Comparison of ENCODE assay signal across 19 cellular contexts in genomic region chr17:48825446-48826381, GRCh38. TPM values are rescaled to one million over a fixed set of nuclear protein-coding genes. Genes with fewer than 3 reads are reported as not detected.
DNase-seq lines count a peak whose midpoint lies in the region; ATAC-seq and TF ChIP-seq lines count a peak whose summit lies in the region.
"Had no signal": no experiment of that assay in that cellular context is flagged by ENCODE, and none has a peak within 500 bp of the region (broad histone marks: within the 10 kb centered on the region; RNA-seq: fewer than 3 reads in every experiment).

No MANE protein-coding gene starts in this region.

- no peaks in the 10 kb centered on the region for H3K9me2 ChIP-seq in PC-9 (ENCODE audit: insufficient read depth)

- H3K9me3 ChIP-seq in HEK293 (ENCODE audit: control insufficient read depth, insufficient read depth, low read depth, low read length), result no peaks in the 10 kb centered on the region
- no peaks in the 10 kb centered on the region for H3K9me3 ChIP-seq in PC-9 (ENCODE audit: insufficient read depth, low read depth)
- no peaks in the 10 kb centered on the region for H3K9me3 ChIP-seq in neuronal stem cell (replicated peaks in 1 of 2; ENCODE audit: control insufficient read depth in 2 of 2, insufficient read depth in 1 of 2, low read depth in 1 of 2, low read length in 2 of 2)
- H3K9me3 ChIP-seq: colonic mucosa, right lobe of liver, thoracic aorta had no signal

- H3K79me2 ChIP-seq in PC-9 (ENCODE audit: low read depth), result no peaks in the 10 kb centered on the region

- H2BK15ac ChIP-seq in neuronal stem cell (ENCODE audit: low read length), result no peak overlapping the region

- no peak overlapping the region for H4K8ac ChIP-seq in neuronal stem cell (ENCODE audit: low read depth, low read length)

- H2BK120ac ChIP-seq in neuronal stem cell (ENCODE audit: low read depth, low read length), result no peak overlapping the region

- POLR2A ChIA-PET in HEK293 (lab: Yijun Ruan, JAX) (interaction anchor here (0.6 kb wide), 1 partner anchor 168 kb away, joined by 5 read pairs; no protein-coding TSS in a partner anchor), PC-9 (lab: Charles Lee; ENCODE audit: unreplicated experiment) (interaction anchor here (0.7 kb wide), 2 partner anchors 66 to 67 kb away, joined by 3 to 23 read pairs; partner anchors contain the start of gene ATP5MC1)

- no peak overlapping the region for H3K14ac ChIP-seq in neuronal stem cell (ENCODE audit: low read length)

- H2AK5ac ChIP-seq in neuronal stem cell (ENCODE audit: low read depth, low read length), result no peak overlapping the region

- H2AFZ ChIP-seq in PC-9 (peak overlapping the region; percentile 7; the same call in 1 of the 2 replicates), neuronal stem cell (ENCODE audit: low read length) (peak overlapping the region; percentile 38)
- H2AFZ ChIP-seq: parathyroid adenoma had no signal

- intact Hi-C loops in PC-9 (cut with micrococcal nuclease; ENCODE audit: unreplicated experiment), result no loop called here

- H3K4me2 ChIP-seq in PC-9 (peak overlapping the region; percentile 24), neuronal stem cell (ENCODE audit: insufficient read depth, low read length, poor library complexity, severe bottlenecking) (no peak overlapping the region)

- H2BK12ac ChIP-seq in neuronal stem cell (ENCODE audit: low read length), result no peak overlapping the region

- DNase-seq in PC-9 (peak; percentile 27 to 78), amniotic epithelial cell (ENCODE audit: low read depth) (peak; percentile 36), neuronal stem cell (ENCODE audit: low spot score) (no peak), left lobe of liver (ENCODE audit: low spot score) (no peak), NCI-H2227 treated with DMSO at 0.1 percent for 48 hours (lab: John Stamatoyannopoulos, UW) (no peak)
- DNase-seq in activated CD4-positive, alpha-beta T cell treated with anti-CD3 and anti-CD28 coated beads, Interleukin-2, amount 50 U/mL, for 1 hour, result no peak
- DNase-seq: activated B cell treated with CpG ODN at 0.5 μM for 24 hours; activated T-cell treated with anti-CD3 and anti-CD28 coated beads, Interleukin-2, amount 50 U/mL, for 72 hours; colonic mucosa; naive B cell; right lobe of liver; RPMI8226; stimulated activated naive B cell treated with anti-CD40 and anti-IgM and Interleukin-4, amounts not matched to agents 10 μg/mL and 1 μg/mL and 100 μg/mL, for 72 hours had no signal

- H2BK5ac ChIP-seq in neuronal stem cell (ENCODE audit: low read length), result no peak overlapping the region

- H3K27me3 ChIP-seq in PC-9 (ENCODE audit: insufficient read depth, low read depth) (no peaks in the 10 kb centered on the region), neuronal stem cell (ENCODE audit: control insufficient read depth in 3 of 3, insufficient read depth in 3 of 3, low read depth in 1 of 3, low read length in 3 of 3) (no peaks in the 10 kb centered on the region)
- H3K27me3 ChIP-seq: colonic mucosa, right lobe of liver had no signal

- H3K23ac ChIP-seq in neuronal stem cell (ENCODE audit: low read depth, low read length, poor library complexity), result no peak overlapping the region

- TF ChIP-seq CTCF in HEK293 (tag by site-specific recombination; IDR thresholded peaks at IDR 0.05) (no peak), PC-9 (conservative IDR thresholded peaks at IDR 0.05) (no peak)

- peaks cover 14% of the 10 kb centered on the region for H3F3A ChIP-seq in PC-9 (ENCODE audit: insufficient read depth, low read depth)

- H3K27ac ChIP-seq in HEK293 (ENCODE audit: extremely low read depth, low read depth, low read length) (no peak overlapping the region), PC-9 (peak overlapping the region; percentile 32), neuronal stem cell (replicated peaks; ENCODE audit: low read length) (no peak overlapping the region)
- H3K27ac ChIP-seq: colonic mucosa, parathyroid adenoma, right lobe of liver, thoracic aorta had no signal

- no peak overlapping the region for H4K91ac ChIP-seq in neuronal stem cell (ENCODE audit: low read depth, low read length, poor library complexity)

- WGBS in neuronal stem cell (ENCODE audit: extremely low coverage in 2 of 2, insufficient read length in 2 of 2, insufficient replicate concordance in 1 of 2), 2 donors, result no CpG with 5 or more reads among the region's 11 CpGs

- H3K36me3 ChIP-seq in HEK293 (ENCODE audit: control insufficient read depth in 2 of 2, insufficient read depth in 1 of 2, low read length in 2 of 2), result no peaks in the 10 kb centered on the region
- H3K36me3 ChIP-seq in PC-9 (ENCODE audit: low read depth), result no peaks in the 10 kb centered on the region
- H3K36me3 ChIP-seq in neuronal stem cell (replicated peaks in 1 of 2; ENCODE audit: control insufficient read depth in 2 of 2, insufficient read depth in 2 of 2, low read length in 2 of 2), result no peaks in the 10 kb centered on the region
- H3K36me3 ChIP-seq: colonic mucosa, right lobe of liver, thoracic aorta had no signal

- H3K9ac ChIP-seq in neuronal stem cell (ENCODE audit: low read depth, low read length, poor library complexity), result no peak overlapping the region
- H3K9ac ChIP-seq: parathyroid adenoma had no signal

- no peaks in the 10 kb centered on the region for H4K20me1 ChIP-seq in PC-9 (ENCODE audit: insufficient read depth)

- H3K79me1 ChIP-seq in neuronal stem cell (ENCODE audit: low read depth, low read length), result no peaks in the 10 kb centered on the region

- H3K4me1 ChIP-seq in HEK293 (ENCODE audit: control insufficient read depth, insufficient read depth, low read length), result no peaks in the 10 kb centered on the region
- H3K4me1 ChIP-seq in PC-9 (replicated peaks; ENCODE audit: insufficient read depth), result peaks cover 11% of the 10 kb centered on the region
- no peaks in the 10 kb centered on the region for H3K4me1 ChIP-seq in neuronal stem cell (ENCODE audit: control insufficient read depth in 2 of 2, insufficient read depth in 1 of 2, low read depth in 1 of 2, low read length in 2 of 2)
- H3K4me1 ChIP-seq: colonic mucosa, parathyroid adenoma, right lobe of liver had no signal

- H3K18ac ChIP-seq in neuronal stem cell (ENCODE audit: low read length), result no peak overlapping the region

- H3K4me3 ChIP-seq in HEK293 (ENCODE audit: low read depth, low read length) (no peak overlapping the region), PC-9 (no peak overlapping the region), neuronal stem cell (ENCODE audit: low read length in 2 of 2) (no peak overlapping the region)
- H3K4me3 ChIP-seq: colonic mucosa, lung, right lobe of liver, thoracic aorta had no signal

- CTCF ChIA-PET in HEK293 (lab: Yijun Ruan, JAX) (interaction anchor here (0.8 to 1.7 kb wide), 5 partner anchors 10 to 147 kb away, joined by 3 to 10 read pairs (median 3); no protein-coding TSS in a partner anchor), PC-9 (lab: Charles Lee) (interaction anchor here (0.6 to 0.7 kb wide), 2 partner anchors 11 to 57 kb away, joined by 3 to 5 read pairs; no protein-coding TSS in a partner anchor)

- BruUV-seq in PC-9 (replicated peaks; lab: Mats Ljungman, UMichigan), result no TSS peak

- ATAC-seq in HG03432 (IDR thresholded peaks at IDR 0.05; ENCODE audit: unreplicated experiment) (no peak), left lobe of liver (no peak)
- ATAC-seq: activated T-cell treated with anti-CD3 and anti-CD28 coated beads, Interleukin-2, amount 50 U/mL, for 72 hours; right lobe of liver; stimulated activated naive B cell treated with anti-CD40 and anti-IgM and Interleukin-4, amounts not matched to agents 10 μg/mL and 1 μg/mL and 100 μg/mL, for 72 hours had no signal

- no peak overlapping the region for H3K4ac ChIP-seq in neuronal stem cell (ENCODE audit: low read length)

TF ChIP-seq in HEK293, 187 proteins besides CTCF, POLR2A, EP300 and RAD21 (continues in another document):
- TF ChIP-seq GLIS1 (tag by site-specific recombination; IDR thresholded peaks at IDR 0.05), result peak; percentile 22; the same call in 1 of the 2 replicates
- no peak for TF ChIP-seq ZNF791 (tag by site-specific recombination; IDR thresholded peaks at IDR 0.05)
- no peak for TF ChIP-seq ZNF704 (tag by site-specific recombination; IDR thresholded peaks at IDR 0.05)
- no peak for TF ChIP-seq ZNF561 (tag by site-specific recombination; IDR thresholded peaks at IDR 0.05; ENCODE audit: borderline replicate concordance)
- no peak for TF ChIP-seq ZNF701 (tag by site-specific recombination; IDR thresholded peaks at IDR 0.05)
- no peak for TF ChIP-seq ZFP3 (tag by site-specific recombination; IDR thresholded peaks at IDR 0.05; ENCODE audit: low read depth)
- peak; percentile 50; the same call in 1 of the 2 replicates for TF ChIP-seq ZXDB (tag by site-specific recombination; IDR thresholded peaks at IDR 0.05)
- peak; percentile 49; the same call in 1 of the 2 replicates for TF ChIP-seq BCL6B (tag by site-specific recombination; IDR thresholded peaks at IDR 0.05)
- TF ChIP-seq ZBTB48 (tag by site-specific recombination; IDR thresholded peaks at IDR 0.05), result no peak
- no peak for TF ChIP-seq ZNF654 (tag by site-specific recombination; IDR thresholded peaks at IDR 0.05; ENCODE audit: low read depth)
- TF ChIP-seq SP3 (tag by site-specific recombination; IDR thresholded peaks at IDR 0.05), result no peak
- TF ChIP-seq ZNF10 (tag by site-specific recombination; IDR thresholded peaks at IDR 0.05), result 0 out of 2 replicates have a peak, but pooled peaks have one; percentile 47

RNA-seq across cellular contexts. Expression of gene CALCOCO2, which starts 5.1 kb away (rescaled TPM):
- total RNA-seq in PC-9 (2021), result 82.9 and 95.9 TPM in 2 replicates
- polyA plus RNA-seq in neuronal stem cell (2013, experiment 1 of 2), result 26.0 TPM
- 24.4 TPM for polyA plus RNA-seq in neuronal stem cell (2013, experiment 2 of 2)
- 66.8 TPM for total RNA-seq in left lobe of liver

RNA-seq across cellular contexts. Expression of gene TTLL6, which starts 8.7 kb away (rescaled TPM):
- total RNA-seq in PC-9 (2021), result not detected in 2 replicates
- 0.60 TPM for polyA plus RNA-seq in neuronal stem cell (2013, experiment 1 of 2)
- 0.43 TPM for polyA plus RNA-seq in neuronal stem cell (2013, experiment 2 of 2)
- not detected for total RNA-seq in left lobe of liver
- total RNA-seq: activated B cell treated with CpG ODN at 0.5 μM for 24 hours; activated CD8-positive, alpha-beta memory T cell treated with anti-CD3 and anti-CD28 coated beads for 36 hours; activated T-cell treated with anti-CD3 and anti-CD28 coated beads, Interleukin-2, amount 50 U/mL, for 72 hours; thoracic aorta had no signal

Comparison
In these comparisons a context has a peak if more than half of its experiments do, and no peak if none do; other contexts are left out.
1. DNase-seq: peak in PC-9 (2 of 2) and amniotic epithelial cell (single experiment); none in neuronal stem cell (single experiment), left lobe of liver (single experiment), NCI-H2227 treated with DMSO at 0.1 percent for 48 hours (single experiment) and activated CD4-positive, alpha-beta T cell treated with anti-CD3 and anti-CD28 coated beads, Interleukin-2, amount 50 U/mL, for 1 hour (single experiment).